ENCODE assay signal across 12 cellular contexts in the genomic region with DNA sequence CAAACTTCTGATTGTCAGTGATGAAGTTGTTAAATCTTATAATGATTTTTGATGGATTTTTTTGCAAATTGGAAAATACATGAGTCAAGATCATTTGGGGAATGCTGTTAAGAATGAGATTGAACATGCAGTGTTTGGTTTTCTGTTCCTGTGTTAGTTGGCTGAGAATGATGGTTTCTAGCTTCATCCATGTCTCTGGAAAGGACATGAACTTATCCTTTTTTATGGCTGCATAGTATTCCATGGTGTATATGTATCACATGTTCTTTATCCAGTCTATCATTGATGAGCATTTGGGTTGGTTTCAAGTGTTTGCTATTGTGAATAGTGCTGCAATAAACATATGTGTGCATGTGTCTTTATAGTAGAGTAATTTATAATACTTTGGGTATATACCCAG. TPM values are rescaled to one million over a fixed set of nuclear protein-coding genes. Genes with fewer than 3 reads are reported as not detected.
"Had no signal": no experiment of that assay in that cellular context is flagged by ENCODE, and none has a peak within 500 bp of the region (broad histone marks: within the 10 kb centered on the region; RNA-seq: fewer than 3 reads in every experiment).

No MANE protein-coding gene starts in this region.

RNA-seq across cellular contexts. Expression of a gene that starts 24.5 kb away (rescaled TPM):
- total RNA-seq: activated naive CD4-positive, alpha-beta T cell treated with anti-CD3 and anti-CD28 coated beads for 36 hours; activated naive CD8-positive, alpha-beta T cell treated with anti-CD3 and anti-CD28 coated beads for 36 hours; activated naive CD8-positive, alpha-beta T cell treated with anti-CD3 and anti-CD28 coated beads, Interleukin-2, amount 10 ng/mL, durations not matched to agents 7 days and 5 days; activated T-helper 1 cell treated with anti-CD3 and anti-CD28 coated beads, Interleukin-12 subunit alpha, Interleukin-12 subunit beta, Interleukin-2, Interleukin-4 antibody, amounts not matched to agents 30 ng/mL and 10 ng/mL and 1 ng/mL, durations not matched to agents 14 hours and 24 hours and 36 hours; activated T-helper 17 cell treated with anti-CD3 and anti-CD28 coated beads, Interleukin-2, amount 50 U/mL, for 72 hours; activated T-helper 2 cell treated with anti-CD3 and anti-CD28 coated beads, Interferon-gamma antibody, Interleukin-2, Interleukin-4, amounts not matched to agents 10 μg/mL and 5 μg/mL and 100 μg/mL, durations not matched to agents 14 hours and 24 hours and 36 hours; ascending aorta; body of pancreas; cardiac muscle cell; chondrocyte had no signal
- polyA plus RNA-seq: cardiac muscle cell had no signal

RNA-seq across cellular contexts. Expression of a gene that starts 32.2 kb away (rescaled TPM):
- total RNA-seq: activated naive CD4-positive, alpha-beta T cell treated with anti-CD3 and anti-CD28 coated beads for 36 hours; activated naive CD4-positive, alpha-beta T cell treated with anti-CD3 and anti-CD28 coated beads, Interleukin-2, amount 50 U/mL, for 72 hours; activated naive CD8-positive, alpha-beta T cell treated with anti-CD3 and anti-CD28 coated beads for 36 hours; activated naive CD8-positive, alpha-beta T cell treated with anti-CD3 and anti-CD28 coated beads, Interleukin-2, amount 10 ng/mL, durations not matched to agents 7 days and 5 days; activated T-helper 1 cell treated with anti-CD3 and anti-CD28 coated beads, Interleukin-12 subunit alpha, Interleukin-12 subunit beta, Interleukin-2, Interleukin-4 antibody, amounts not matched to agents 30 ng/mL and 10 ng/mL and 1 ng/mL, durations not matched to agents 14 hours and 24 hours and 36 hours; activated T-helper 17 cell treated with anti-CD3 and anti-CD28 coated beads, Interleukin-2, amount 50 U/mL, for 72 hours; activated T-helper 2 cell treated with anti-CD3 and anti-CD28 coated beads, Interferon-gamma antibody, Interleukin-2, Interleukin-4, amounts not matched to agents 10 μg/mL and 5 μg/mL and 100 μg/mL, durations not matched to agents 14 hours and 24 hours and 36 hours; ascending aorta; body of pancreas; cardiac muscle cell; cardiac septum had no signal
- polyA plus RNA-seq: cardiac muscle cell had no signal
